28 cellular contexts compared by ENCODE assay signal in the genomic region with DNA sequence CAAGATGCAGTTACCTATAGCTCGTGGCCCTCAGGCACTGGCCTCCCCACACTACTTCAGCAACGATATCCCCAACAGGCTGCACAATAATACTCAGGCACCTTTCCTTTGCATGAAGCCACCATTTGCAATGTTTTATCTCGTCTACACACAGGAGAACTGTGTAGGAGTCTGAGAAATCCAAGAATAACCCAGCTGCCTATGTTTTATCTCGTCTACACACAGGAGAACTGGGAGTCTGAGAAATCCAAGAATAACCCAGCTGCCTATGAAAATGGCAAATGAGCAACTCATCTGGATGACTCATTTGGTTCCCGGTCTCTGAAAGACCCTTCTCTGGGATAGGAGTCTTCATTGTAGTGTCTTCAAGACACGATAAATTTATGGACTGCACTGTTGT. TPM values are rescaled to one million over a fixed set of nuclear protein-coding genes. Genes with fewer than 3 reads are reported as not detected.
DNase-seq lines count a peak whose midpoint lies in the region; ATAC-seq, FAIRE-seq and TF ChIP-seq lines count a peak whose summit lies in the region.
"Had no signal": no experiment of that assay in that cellular context is flagged by ENCODE, and none has a peak within 500 bp of the region (broad histone marks: within the 10 kb centered on the region; RNA-seq: fewer than 3 reads in every experiment).

No MANE protein-coding gene starts in this region.

- peaks cover 0 to 4% (median 0%) of the 10 kb centered on the region in 3 donors for H3K36me3 Mint-ChIP-seq in naive thymus-derived CD8-positive, alpha-beta T cell
- H3K36me3 Mint-ChIP-seq: CD14-positive monocyte; CD4-positive, alpha-beta memory T cell; CD4-positive, CD25-positive, alpha-beta regulatory T cell had no signal

- TF ChIP-seq POLR2A in K562 (conservative IDR thresholded peaks at IDR 0.05), result no peak

- in situ Hi-C loops in K562 (cut with MboI), result no loop called here

- POLR2A ChIA-PET in K562 (lab: Yijun Ruan, JAX), result interaction anchor here (0.8 kb wide), 1 partner anchor 103 kb away, joined by 4 read pairs; no protein-coding TSS in a partner anchor
- POLR2A ChIA-PET in naive thymus-derived CD8-positive, alpha-beta T cell (lab: Charles Lee), result no interaction called here

- no peaks in the 10 kb centered on the region for H3K4me1 Mint-ChIP-seq in naive thymus-derived CD8-positive, alpha-beta T cell
- H3K4me1 Mint-ChIP-seq: CD14-positive monocyte; CD4-positive, alpha-beta memory T cell; CD4-positive, CD25-positive, alpha-beta regulatory T cell; CD8-positive, alpha-beta memory T cell had no signal

- WGBS in K562 (ENCODE audit: insufficient coverage, low coverage, missing lambda C conversion rate), result 5% methylated on average over 6 of the region's 6 CpGs

- no peaks in the 10 kb centered on the region for H3K9me3 ChIP-seq in K562 (replicated peaks; ENCODE audit: control insufficient read depth, insufficient read depth, low read depth, low read length)
- H3K9me3 ChIP-seq: BE2C, BLaER1 had no signal

- H3K4me3 Mint-ChIP-seq in naive thymus-derived CD8-positive, alpha-beta T cell, result no peak overlapping the region
- H3K4me3 Mint-ChIP-seq: CD14-positive monocyte; CD4-positive, alpha-beta memory T cell; CD4-positive, CD25-positive, alpha-beta regulatory T cell; CD8-positive, alpha-beta memory T cell had no signal

- CTCF ChIA-PET in K562 (lab: Yijun Ruan, JAX; ENCODE audit: low intra/inter-chr PET ratio), result no interaction called here

- BruUV-seq in K562 (replicated peaks; lab: Mats Ljungman, UMichigan), result no TSS peak

- H3K27ac Mint-ChIP-seq in naive thymus-derived CD8-positive, alpha-beta T cell, result no peak overlapping the region
- H3K27ac Mint-ChIP-seq: CD14-positive monocyte; CD4-positive, alpha-beta memory T cell; CD4-positive, CD25-positive, alpha-beta regulatory T cell; CD8-positive, alpha-beta memory T cell had no signal

- peak overlapping the region; percentile 49; the same call in 2 of the 3 replicates for H3K27ac ChIP-seq in K562 (ENCODE audit: extremely low read depth, low read depth, low read length)
- H3K27ac ChIP-seq: BLaER1 had no signal

- no peaks in the 10 kb centered on the region for H3K36me3 ChIP-seq in K562 (ENCODE audit: control insufficient read depth, insufficient read depth, low read length)
- H3K36me3 ChIP-seq: BE2C, BLaER1 had no signal

- no peak for TF ChIP-seq RAD21 in K562 (CRISPR knock-in tag; conservative IDR thresholded peaks at IDR 0.05 in 1 of 2, IDR thresholded peaks at IDR 0.05 in 1 of 2)

- H3K79me2 ChIP-seq in K562 (ENCODE audit: control insufficient read depth, insufficient read depth, low read length), result no peaks in the 10 kb centered on the region

- intact Hi-C loops in K562 (cut with micrococcal nuclease), result no loop called here

- H4K20me1 ChIP-seq in K562 (replicated peaks; ENCODE audit: control insufficient read depth, insufficient read depth, low read length), result no peaks in the 10 kb centered on the region
- H4K20me1 ChIP-seq: BLaER1 had no signal

- peaks cover 10 to 25% of the 10 kb centered on the region in 2 experiments for H3K4me1 ChIP-seq in K562 (replicated peaks in 1 of 2; ENCODE audit: control insufficient read depth in 2 of 2, insufficient read depth in 2 of 2, low read length in 2 of 2)
- H3K4me1 ChIP-seq: BE2C, BLaER1 had no signal

- H2AFZ ChIP-seq in K562 (ENCODE audit: low read depth, low read length), result peak overlapping the region; percentile 74

- DNase-seq in ELR (ENCODE audit: low read depth), result peak; percentile 10
- DNase-seq in HT1080 (ENCODE audit: low read depth), result peak; percentile 31
- peak; percentile 4 for DNase-seq in M059J (ENCODE audit: low read depth)
- peak in 2 of 4 experiments; percentile 45 to 79 for DNase-seq in K562 (ENCODE audit: extremely low read depth in 1 of 4, low spot score in 3 of 4)
- no peak for DNase-seq in NCI-H446 (lab: John Stamatoyannopoulos, UW)
- DNase-seq in NCI-H2081 (lab: John Stamatoyannopoulos, UW), result no peak
- no peak for DNase-seq in naive thymus-derived CD8-positive, alpha-beta T cell
- DNase-seq: 8988T; ACHN; BE2C; C1 segment of cervical spinal cord; CD4-positive, alpha-beta memory T cell; CD4-positive, CD25-positive, alpha-beta regulatory T cell; CD8-positive, alpha-beta memory T cell; COR-L47; DMS 273 treated with DMSO at 0.1 percent for 48 hours; DMS153; DMS53; DMS79; DND-41; EL; GF-D8 had no signal

- peaks cover 22 to 43% (median 35%) of the 10 kb centered on the region in 5 donors for H3K27me3 Mint-ChIP-seq in naive thymus-derived CD8-positive, alpha-beta T cell

- TF ChIP-seq EP300 in K562 (IDR thresholded peaks at IDR 0.05; ENCODE audit: low read length), result peak; percentile 63; the same call in 1 of the 2 replicates

- no peaks in the 10 kb centered on the region for H3K27me3 ChIP-seq in K562 (ENCODE audit: control insufficient read depth in 2 of 2, insufficient read depth in 2 of 2, low read length in 2 of 2)
- H3K27me3 ChIP-seq: BE2C, BLaER1 had no signal

- no peak overlapping the region for H3K4me3 ChIP-seq in K562
- H3K4me3 ChIP-seq: BLaER1 had no signal

- no peak for TF ChIP-seq CTCF in K562 (IDR thresholded peaks at IDR 0.05 in 2 of 3, conservative IDR thresholded peaks at IDR 0.05 in 1 of 3; ENCODE audit: insufficient read depth in 2 of 3, low read depth in 1 of 3, low read length in 3 of 3)

- FAIRE-seq in K562 (lab: Jason Lieb, UNC), result peak; percentile 79
- FAIRE-seq: A204.1, G401.6, GM12891, GM19239 had no signal

- no peaks in the 10 kb centered on the region for H3K9me1 ChIP-seq in K562 (ENCODE audit: control insufficient read depth, insufficient read depth, low read length)

- ATAC-seq in K562, result peak; percentile 69
- ATAC-seq in naive thymus-derived CD8-positive, alpha-beta T cell, result no peak

- H3K9ac ChIP-seq in K562 (ENCODE audit: insufficient read depth in 1 of 2, low read depth in 2 of 2, low read length in 2 of 2), result no peak overlapping the region
- H3K9ac ChIP-seq: BLaER1 had no signal

- H3K9me3 Mint-ChIP-seq in naive thymus-derived CD8-positive, alpha-beta T cell, result peaks cover 0 to 3% (median 0%) of the 10 kb centered on the region in 9 donors
- H3K9me3 Mint-ChIP-seq: CD4-positive, CD25-positive, alpha-beta regulatory T cell had no signal

- H3K4me2 ChIP-seq in K562 (ENCODE audit: insufficient read depth, low read length), result peak overlapping the region; percentile 44
- H3K4me2 ChIP-seq: BLaER1 had no signal

TF ChIP-seq in K562, 482 proteins besides CTCF, POLR2A, EP300 and RAD21 (continues in another document):
- 0 out of 4 replicates have a peak, but pooled peaks of 1 of the 2 experiments have one; percentile 20 for TF ChIP-seq RCOR1 (IDR thresholded peaks at IDR 0.05; ENCODE audit: borderline replicate concordance in 1 of 2, low read depth in 2 of 2, low read length in 2 of 2)
- peak; percentile 69 to 76; a peak in 3 of 4 replicates for TF ChIP-seq TRIM24 (IDR thresholded peaks at IDR 0.05)
- TF ChIP-seq MEF2D (tag; conservative IDR thresholded peaks at IDR 0.05; ENCODE audit: low read depth), result peak; percentile 92
- TF ChIP-seq CXXC5 (CRISPR knock-in tag; IDR thresholded peaks at IDR 0.05), result no peak
- TF ChIP-seq, protein P1, sequence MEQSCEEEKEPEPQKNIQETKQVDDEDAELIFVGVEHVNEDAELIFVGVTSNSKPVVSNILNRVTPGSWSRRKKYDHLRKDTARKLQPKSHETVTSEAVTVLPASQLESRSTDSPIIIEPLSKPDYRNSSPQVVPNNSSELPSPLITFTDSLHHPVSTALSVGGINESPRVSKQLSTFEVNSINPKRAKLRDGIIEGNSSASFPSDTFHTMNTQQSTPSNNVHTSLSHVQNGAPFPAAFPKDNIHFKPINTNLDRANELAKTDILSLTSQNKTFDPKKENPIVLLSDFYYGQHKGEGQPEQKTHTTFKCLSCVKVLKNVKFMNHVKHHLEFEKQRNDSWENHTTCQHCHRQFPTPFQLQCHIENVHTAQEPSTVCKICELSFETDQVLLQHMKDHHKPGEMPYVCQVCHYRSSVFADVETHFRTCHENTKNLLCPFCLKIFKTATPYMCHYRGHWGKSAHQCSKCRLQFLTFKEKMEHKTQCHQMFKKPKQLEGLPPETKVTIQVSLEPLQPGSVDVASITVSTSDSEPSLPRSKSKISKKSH (CRISPR knock-in tag; IDR thresholded peaks at IDR 0.05), result no peak
- TF ChIP-seq TAL1 (IDR thresholded peaks at IDR 0.05), result peak; percentile 73
- TF ChIP-seq TBP (optimal IDR thresholded peaks at IDR 0.05; ENCODE audit: low read depth, low read length), result no peak

RNA-seq across cellular contexts. Expression of a gene that starts 18.3 kb away (rescaled TPM):
- total RNA-seq in HT1080 (2014; rRNA removed; shearing (Covaris generic)), result 24.6 and 29.6 TPM in 2 replicates
- polyA plus RNA-seq in HT1080 (2015; cell fraction: cytosol; rRNA removed), result 18.4 and 20.8 TPM in 2 replicates
- 13.4 and 20.3 TPM in 2 replicates for polyA plus RNA-seq in HT1080 (2015; cell fraction: nucleus; rRNA removed)
- 20.8 and 27.7 TPM in 2 replicates for total RNA-seq in M059J (2014; rRNA removed; shearing (Covaris generic))
- total RNA-seq in K562 (2011; cell fraction: chromatin; rRNA removed; ENCODE audit: low replicate concordance), result 28.6 and 83.9 TPM in 2 replicates
- 13.8 and 17.1 TPM in 2 replicates for total RNA-seq in K562 (2011; cell fraction: nucleolus; rRNA removed)
- total RNA-seq in K562 (2011; cell fraction: nucleoplasm; rRNA removed), result 33.3 and 55.0 TPM in 2 replicates
- total RNA-seq in K562 (2014; rRNA removed), result 18.8 and 19.9 TPM in 2 replicates
- 33.9 and 34.6 TPM in 2 replicates for total RNA-seq in K562 (2014; rRNA removed; fragmentation: Illumina TruSeq; extraction: Trizol)
- total RNA-seq in K562 (2015; rRNA removed; fragmentation: Illumina TruSeq; extraction: Trizol), result 28.1 and 31.1 TPM in 2 replicates
- 39.0 and 40.4 TPM in 2 replicates for total RNA-seq in K562 (2021)
- 33.2 and 36.5 TPM in 2 replicates for polyA plus RNA-seq in K562 (2011; rRNA removed)
- polyA plus RNA-seq in K562 (2011; cell fraction: cytosol; rRNA removed), result 6.1 and 13.4 TPM in 2 replicates
- polyA plus RNA-seq in K562 (2011; cell fraction: nucleus; rRNA removed), result 12.5 and 23.2 TPM in 2 replicates
- 11.6 and 17.5 TPM in 2 replicates for polyA plus RNA-seq in K562 (2012)
- polyA plus RNA-seq in K562 (2014; fragmentation: Illumina TruSeq; extraction: Trizol), result 17.1 and 21.3 TPM in 2 replicates
- polyA plus RNA-seq in K562 (2014; fragmentation: Nextera tagmentation; extraction: Ambion mirVana), result 1 to 10 TPM; 6.4 to 8.7 TPM
- polyA plus RNA-seq in K562 (2014; rRNA removed), result 11.9 and 12.7 TPM in 2 replicates
- 49.7 and 57.3 TPM in 2 replicates for polyA minus RNA-seq in K562 (2011; rRNA and poly(A)+ RNA removed)
- polyA minus RNA-seq in K562 (2011; cell fraction: cytosol; rRNA and poly(A)+ RNA removed), result 16.7 and 26.4 TPM in 2 replicates
- 26.5 and 56.3 TPM in 2 replicates for polyA minus RNA-seq in K562 (2011; cell fraction: nucleus; rRNA and poly(A)+ RNA removed)
- 10 to 100 TPM; 28.1 to 29.3 TPM for total RNA-seq in naive thymus-derived CD8-positive, alpha-beta T cell
- 10 to 100 TPM; 12.1 to 19.5 (median 13.5) TPM for polyA plus RNA-seq in naive thymus-derived CD8-positive, alpha-beta T cell

Comparison
In these comparisons a context has a peak if more than half of its experiments do, and no peak if none do; other contexts are left out.
1. DNase-seq: peak in ELR (single experiment), HT1080 (single experiment) and M059J (single experiment); none in NCI-H446 (0 of 2), NCI-H2081 (0 of 2) and naive thymus-derived CD8-positive, alpha-beta T cell (0 of 10).